ENCODE assay signal across 9 cellular contexts in genomic region chr12:124920353-124920935, GRCh38. TPM values are rescaled to one million over a fixed set of nuclear protein-coding genes. Genes with fewer than 3 reads are reported as not detected.
DNase-seq lines count a peak whose midpoint lies in the region; ATAC-seq and TF ChIP-seq lines count a peak whose summit lies in the region.
"Had no signal": no experiment of that assay in that cellular context is flagged by ENCODE, and none has a peak within 500 bp of the region (broad histone marks: within the 10 kb centered on the region; RNA-seq: fewer than 3 reads in every experiment).

No MANE protein-coding gene starts in this region.

- H3K9me3 ChIP-seq in adrenal gland (replicated peaks in 1 of 3), result no peaks in the 10 kb centered on the region
- no peaks in the 10 kb centered on the region for H3K9me3 ChIP-seq in tibial nerve
- H3K9me3 ChIP-seq: BE2C had no signal

- H2AK5ac ChIP-seq in mesendoderm (ENCODE audit: low read length), result no peak overlapping the region

- no peak overlapping the region for H4K5ac ChIP-seq in mesendoderm (ENCODE audit: low read length)

- H3K9ac ChIP-seq in mesendoderm (ENCODE audit: low read length), result peak overlapping the region; percentile 55

- no peaks in the 10 kb centered on the region for H3K79me2 ChIP-seq in mesendoderm (ENCODE audit: control insufficient read depth, insufficient read depth, low read length)

- H3K9me3 Mint-ChIP-seq in activated naive CD4-positive, alpha-beta T cell treated with anti-CD3 and anti-CD28 coated beads, Interleukin-2, amount 10 ng/mL, durations not matched to agents 7 days and 5 days, result no peaks in the 10 kb centered on the region

- ATAC-seq in GM19455 (IDR thresholded peaks at IDR 0.05; ENCODE audit: unreplicated experiment), result no peak
- no peak for ATAC-seq in GM19463 (IDR thresholded peaks at IDR 0.05; ENCODE audit: unreplicated experiment)

- H3K4me3 Mint-ChIP-seq in activated naive CD4-positive, alpha-beta T cell treated with anti-CD3 and anti-CD28 coated beads, Interleukin-2, amount 10 ng/mL, durations not matched to agents 7 days and 5 days, result peak overlapping the region; percentile 71

- H3K27ac ChIP-seq in adrenal gland (peak overlapping the region; percentile 18 to 100 (median 99)), mesendoderm (ENCODE audit: low read depth, low read length) (peak overlapping the region; percentile 20), tibial nerve (peak overlapping the region; percentile 97 to 100 (median 100))

- no peak overlapping the region for H3K4me2 ChIP-seq in mesendoderm (ENCODE audit: low read length)

- no peak overlapping the region for H2BK5ac ChIP-seq in mesendoderm (ENCODE audit: low read length)

- TF ChIP-seq POLR2A in adrenal gland (IDR thresholded peaks at IDR 0.05), result no peak
- TF ChIP-seq POLR2A in tibial nerve (IDR thresholded peaks at IDR 0.05), result no peak

- TF ChIP-seq CTCF in adrenal gland (IDR thresholded peaks at IDR 0.05), result no peak
- no peak for TF ChIP-seq CTCF in tibial nerve (IDR thresholded peaks at IDR 0.05)

- H2BK15ac ChIP-seq in mesendoderm (replicated peaks; ENCODE audit: low read depth), result no peak overlapping the region

- no peak overlapping the region for H3K4me3 ChIP-seq in adrenal gland
- no peak overlapping the region for H3K4me3 ChIP-seq in mesendoderm (ENCODE audit: low read length)
- H3K4me3 ChIP-seq in tibial nerve, result no peak overlapping the region

- no peak for DNase-seq in activated naive CD4-positive, alpha-beta T cell treated with anti-CD3 and anti-CD28 coated beads, Interleukin-2, amount 10 ng/mL, durations not matched to agents 7 days and 5 days
- no peak for DNase-seq in activated naive CD4-positive, alpha-beta T cell treated with Interleukin-2 at 50 U/mL for 16 hours
- DNase-seq in adrenal gland (peak in 1 of 7 donors; percentile 9), mesendoderm (peak; percentile 69), tibial nerve (ENCODE audit: low spot score in 2 of 2) (no peak), NCI-H2081 (lab: John Stamatoyannopoulos, UW) (no peak)
- DNase-seq: BE2C had no signal

- H3K56ac ChIP-seq in mesendoderm (ENCODE audit: low read length), result peak overlapping the region; percentile 89

- no peaks in the 10 kb centered on the region for H3K27me3 Mint-ChIP-seq in activated naive CD4-positive, alpha-beta T cell treated with anti-CD3 and anti-CD28 coated beads, Interleukin-2, amount 10 ng/mL, durations not matched to agents 7 days and 5 days

- TF ChIP-seq EP300 in tibial nerve (IDR thresholded peaks at IDR 0.05), result no peak

- H3K23ac ChIP-seq in mesendoderm (ENCODE audit: low read length), result no peak overlapping the region

- CTCF ChIA-PET in activated naive CD4-positive, alpha-beta T cell treated with anti-CD3 and anti-CD28 coated beads, Interleukin-2, amount 10 ng/mL, durations not matched to agents 7 days and 5 days (lab: Charles Lee), result interaction anchor here (1.5 to 12.7 kb wide), 3 partner anchors 10 to 19 kb away, joined by 6 to 156 read pairs (median 26); no protein-coding TSS in a partner anchor

- no peak overlapping the region for H4K8ac ChIP-seq in mesendoderm (ENCODE audit: low read depth, low read length)

- H3K27me3 ChIP-seq in adrenal gland (no peaks in the 10 kb centered on the region), mesendoderm (ENCODE audit: insufficient read depth, low read length, poor library complexity) (no peaks in the 10 kb centered on the region), tibial nerve (no peaks in the 10 kb centered on the region)
- H3K27me3 ChIP-seq: BE2C had no signal

- 70 to 79% (median 74%) methylated on average over 4 of the region's 4 CpGs for WGBS in adrenal gland, 4 donors
- WGBS in mesendoderm (ENCODE audit: extremely low coverage, insufficient coverage, low lambda C conversion rate), result no CpG with 5 or more reads among the region's 4 CpGs
- 83 to 85% methylated on average over 4 of the region's 4 CpGs for WGBS in tibial nerve, 2 donors

- no peaks in the 10 kb centered on the region for H3K79me1 ChIP-seq in mesendoderm (ENCODE audit: low read length)

- peak overlapping the region; percentile 100 for H3K27ac Mint-ChIP-seq in activated naive CD4-positive, alpha-beta T cell treated with anti-CD3 and anti-CD28 coated beads, Interleukin-2, amount 10 ng/mL, durations not matched to agents 7 days and 5 days

- H3K18ac ChIP-seq in mesendoderm (ENCODE audit: low read length), result peak overlapping the region; percentile 15

- no peak overlapping the region for H3K4ac ChIP-seq in mesendoderm (ENCODE audit: low read depth, low read length)

- intact Hi-C loops in adrenal gland (cut with DNase I), result no loop called here

- H3K4me1 ChIP-seq in adrenal gland (replicated peaks in 1 of 2), result peaks cover 33 to 57% of the 10 kb centered on the region in 2 donors
- peaks cover 18% of the 10 kb centered on the region for H3K4me1 ChIP-seq in mesendoderm (ENCODE audit: control insufficient read depth, low read depth, low read length)
- peaks cover 0 to 64% (median 45%) of the 10 kb centered on the region in 4 donors for H3K4me1 ChIP-seq in tibial nerve

- H3K4me1 Mint-ChIP-seq in activated naive CD4-positive, alpha-beta T cell treated with anti-CD3 and anti-CD28 coated beads, Interleukin-2, amount 10 ng/mL, durations not matched to agents 7 days and 5 days, result peaks cover 77% of the 10 kb centered on the region

- H3K36me3 ChIP-seq in adrenal gland (replicated peaks in 1 of 2) (no peaks in the 10 kb centered on the region), mesendoderm (ENCODE audit: control insufficient read depth, insufficient read depth, low read length) (no peaks in the 10 kb centered on the region), tibial nerve (no peaks in the 10 kb centered on the region)
- H3K36me3 ChIP-seq: BE2C had no signal

- peak overlapping the region; percentile 55 for H2BK120ac ChIP-seq in mesendoderm (ENCODE audit: low read depth, low read length)

- H3K36me3 Mint-ChIP-seq in activated naive CD4-positive, alpha-beta T cell treated with anti-CD3 and anti-CD28 coated beads, Interleukin-2, amount 10 ng/mL, durations not matched to agents 7 days and 5 days, result peaks cover 2% of the 10 kb centered on the region

RNA-seq across cellular contexts. Expression of gene UBC, which starts 6.0 kb away (rescaled TPM):
- 1,000 to 10,000 TPM in 4 of 8 donors, 100 to 1,000 TPM in 4; 896 to 1,700 (median 1,052) TPM for total RNA-seq in adrenal gland
- 1,000 to 10,000 TPM in 2 of 3 donors, 100 to 1,000 TPM in 1; 797 to 1,499 (median 1,129) TPM for polyA plus RNA-seq in adrenal gland
- 737 TPM for polyA plus RNA-seq in mesendoderm (2013, experiment 1 of 2)
- polyA plus RNA-seq in mesendoderm (2013, experiment 2 of 2), result 751 TPM
- 1,000 to 10,000 TPM; 1,276 to 1,840 (median 1,378) TPM for total RNA-seq in tibial nerve

RNA-seq across cellular contexts. Expression of gene SCARB1, which starts 56.8 kb away (rescaled TPM):
- total RNA-seq in adrenal gland (1,000 to 10,000 TPM in 5 of 8 donors, 100 to 1,000 TPM in 3; 646 to 8,580 (median 1,325) TPM), tibial nerve (10 to 100 TPM; 15.3 to 55.3 (median 29.7) TPM)
- polyA plus RNA-seq in adrenal gland, result 1,000 to 10,000 TPM in 2 of 3 donors, 100 to 1,000 TPM in 1; 213 to 5,784 (median 1,664) TPM
- polyA plus RNA-seq in mesendoderm (2013, experiment 1 of 2), result 55.4 TPM
- polyA plus RNA-seq in mesendoderm (2013, experiment 2 of 2), result 56.4 TPM

Comparison
In these comparisons a context has a peak if more than half of its experiments do, and no peak if none do; other contexts are left out.
1. H3K27ac ChIP-seq: peak in every context shown above with its lines; median percentile 100 in tibial nerve; 99 in adrenal gland; 20 in mesendoderm.
2. RNA of gene SCARB1, which starts 56.8 kb away (total RNA-seq): 646 to 8,580 TPM in adrenal gland; 15.3 to 55.3 TPM in tibial nerve; every median in the first group is over 10 times any median in the second.